Comparison of ENCODE assay signal across 1 cellular context in the genomic region with DNA sequence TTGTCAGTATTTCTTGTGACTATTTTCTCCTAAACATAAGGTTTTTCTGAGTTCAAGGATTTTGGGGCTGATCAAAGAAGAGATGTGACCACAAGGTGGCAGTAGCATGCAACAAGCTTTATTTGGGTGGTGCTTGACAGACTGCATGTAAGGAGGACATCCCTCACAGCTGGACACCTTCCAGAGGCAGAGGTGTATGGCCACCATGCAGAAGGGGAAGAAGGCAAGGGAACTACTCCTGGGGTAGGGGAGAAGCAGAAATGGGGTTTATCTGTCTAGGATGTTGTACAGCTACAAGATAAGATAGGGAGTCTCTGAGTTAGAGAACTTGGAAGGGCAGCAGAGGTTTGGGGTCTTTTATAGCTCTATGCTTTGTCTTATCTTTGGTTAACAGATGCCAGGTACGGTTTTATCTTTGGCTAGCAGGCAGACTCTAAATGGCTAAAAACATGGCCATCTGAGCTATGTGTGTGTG.
A peak's percentile ranks its signal among the peaks of the same experiment; 100 is the strongest.
TF ChIP-seq lines count a peak whose summit lies in the region.

No MANE protein-coding gene starts in this region.

TF ChIP-seq in K562, 482 proteins besides CTCF, POLR2A, EP300 and RAD21 (continued from another document and continues in another):
- TF ChIP-seq ZBTB1 (CRISPR knock-in tag; IDR thresholded peaks at IDR 0.05; ENCODE audit: borderline replicate concordance, low read depth) (no peak), SRSF7 (optimal IDR thresholded peaks at IDR 0.05; ENCODE audit: low read depth, low read length) (no peak), NR3C1 (CRISPR knock-in tag; IDR thresholded peaks at IDR 0.05) (no peak), ETV6 (IDR thresholded peaks at IDR 0.05; ENCODE audit: borderline replicate concordance in 1 of 2, low read depth in 2 of 2, low read length in 1 of 2) (no peak), ETV6 (CRISPR knock-in tag; IDR thresholded peaks at IDR 0.05; ENCODE audit: borderline replicate concordance) (no peak), RFX1 (IDR thresholded peaks at IDR 0.05) (no peak), PHF8 (IDR thresholded peaks at IDR 0.05; ENCODE audit: borderline replicate concordance, low read length) (no peak), ESRRB (CRISPR knock-in tag; IDR thresholded peaks at IDR 0.05; ENCODE audit: borderline replicate concordance) (no peak), POLR3G (IDR thresholded peaks at IDR 0.05; ENCODE audit: extremely low read depth, insufficient read length, insufficient replicate concordance) (no peak), FOXA1 (IDR thresholded peaks at IDR 0.05; ENCODE audit: borderline replicate concordance) (no peak), ZNF354B (CRISPR knock-in tag; IDR thresholded peaks at IDR 0.05) (no peak), MEIS2 (IDR thresholded peaks at IDR 0.05; ENCODE audit: partially characterized antibody) (peak; percentile 72), GATA2 (CRISPR knock-in tag; IDR thresholded peaks at IDR 0.05) (peak; percentile 94), PHB (CRISPR knock-in tag; IDR thresholded peaks at IDR 0.05) (no peak), ZNF586 (CRISPR knock-in tag; conservative IDR thresholded peaks at IDR 0.05) (no peak), CBX1 (IDR thresholded peaks at IDR 0.05; ENCODE audit: low read depth) (no peak), CCAR2 (IDR thresholded peaks at IDR 0.05; ENCODE audit: low read depth, low read length) (no peak), CC2D1A (IDR thresholded peaks at IDR 0.05) (peak; percentile 99), RCOR1 (IDR thresholded peaks at IDR 0.05; ENCODE audit: borderline replicate concordance in 1 of 2, low read depth in 2 of 2, low read length in 2 of 2) (peak in 1 of 2 experiments; percentile 95; a peak in 3 of 4 replicates), DPF2 (IDR thresholded peaks at IDR 0.05) (peak; percentile 99), SMARCA4 (IDR thresholded peaks at IDR 0.05) (peak; percentile 99), XRCC3 (IDR thresholded peaks at IDR 0.05) (no peak), ZNF311 (CRISPR knock-in tag; IDR thresholded peaks at IDR 0.05) (0 out of 2 replicates have a peak, but pooled peaks have one; percentile 52), TGIF2 (CRISPR knock-in tag; IDR thresholded peaks at IDR 0.05) (no peak), BRD4 (IDR thresholded peaks at IDR 0.05) (no peak), JUNB (CRISPR knock-in tag; conservative IDR thresholded peaks at IDR 0.05) (no peak), SLC30A9 (CRISPR knock-in tag; IDR thresholded peaks at IDR 0.05) (no peak), CHD1 (IDR thresholded peaks at IDR 0.05; ENCODE audit: low read length) (no peak), ZNF316 (IDR thresholded peaks at IDR 0.05) (no peak), OTX1 (CRISPR knock-in tag; IDR thresholded peaks at IDR 0.05) (peak; percentile 86), EZH2 (IDR thresholded peaks at IDR 0.05; ENCODE audit: borderline replicate concordance, low read depth, low read length) (no peak; the same call in 1 of the 2 replicates), TBP (optimal IDR thresholded peaks at IDR 0.05; ENCODE audit: low read depth, low read length) (no peak), RUNX1 (IDR thresholded peaks at IDR 0.05; ENCODE audit: low read depth) (no peak), EWSR1 (IDR thresholded peaks at IDR 0.05; ENCODE audit: borderline replicate concordance, low read depth, partially characterized antibody) (no peak), MCM3 (IDR thresholded peaks at IDR 0.05) (no peak), PCBP1 (IDR thresholded peaks at IDR 0.05; ENCODE audit: low read depth, low read length, poor library complexity, severe bottlenecking) (no peak)
- TF ChIP-seq, protein P1, sequence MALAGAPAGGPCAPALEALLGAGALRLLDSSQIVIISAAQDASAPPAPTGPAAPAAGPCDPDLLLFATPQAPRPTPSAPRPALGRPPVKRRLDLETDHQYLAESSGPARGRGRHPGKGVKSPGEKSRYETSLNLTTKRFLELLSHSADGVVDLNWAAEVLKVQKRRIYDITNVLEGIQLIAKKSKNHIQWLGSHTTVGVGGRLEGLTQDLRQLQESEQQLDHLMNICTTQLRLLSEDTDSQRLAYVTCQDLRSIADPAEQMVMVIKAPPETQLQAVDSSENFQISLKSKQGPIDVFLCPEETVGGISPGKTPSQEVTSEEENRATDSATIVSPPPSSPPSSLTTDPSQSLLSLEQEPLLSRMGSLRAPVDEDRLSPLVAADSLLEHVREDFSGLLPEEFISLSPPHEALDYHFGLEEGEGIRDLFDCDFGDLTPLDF (CRISPR knock-in tag; IDR thresholded peaks at IDR 0.05), result no peak
- TF ChIP-seq, protein P2, sequence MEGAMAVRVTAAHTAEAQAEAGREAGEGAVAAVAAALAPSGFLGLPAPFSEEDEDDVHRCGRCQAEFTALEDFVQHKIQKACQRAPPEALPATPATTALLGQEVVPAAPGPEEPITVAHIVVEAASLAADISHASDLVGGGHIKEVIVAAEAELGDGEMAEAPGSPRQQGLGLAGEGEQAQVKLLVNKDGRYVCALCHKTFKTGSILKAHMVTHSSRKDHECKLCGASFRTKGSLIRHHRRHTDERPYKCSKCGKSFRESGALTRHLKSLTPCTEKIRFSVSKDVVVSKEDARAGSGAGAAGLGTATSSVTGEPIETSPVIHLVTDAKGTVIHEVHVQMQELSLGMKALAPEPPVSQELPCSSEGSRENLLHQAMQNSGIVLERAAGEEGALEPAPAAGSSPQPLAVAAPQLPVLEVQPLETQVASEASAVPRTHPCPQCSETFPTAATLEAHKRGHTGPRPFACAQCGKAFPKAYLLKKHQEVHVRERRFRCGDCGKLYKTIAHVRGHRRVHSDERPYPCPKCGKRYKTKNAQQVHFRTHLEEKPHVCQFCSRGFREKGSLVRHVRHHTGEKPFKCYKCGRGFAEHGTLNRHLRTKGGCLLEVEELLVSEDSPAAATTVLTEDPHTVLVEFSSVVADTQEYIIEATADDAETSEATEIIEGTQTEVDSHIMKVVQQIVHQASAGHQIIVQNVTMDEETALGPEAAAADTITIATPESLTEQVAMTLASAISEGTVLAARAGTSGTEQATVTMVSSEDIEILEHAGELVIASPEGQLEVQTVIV (CRISPR knock-in tag; IDR thresholded peaks at IDR 0.05; ENCODE audit: borderline replicate concordance), result no peak
- TF ChIP-seq, protein P3, sequence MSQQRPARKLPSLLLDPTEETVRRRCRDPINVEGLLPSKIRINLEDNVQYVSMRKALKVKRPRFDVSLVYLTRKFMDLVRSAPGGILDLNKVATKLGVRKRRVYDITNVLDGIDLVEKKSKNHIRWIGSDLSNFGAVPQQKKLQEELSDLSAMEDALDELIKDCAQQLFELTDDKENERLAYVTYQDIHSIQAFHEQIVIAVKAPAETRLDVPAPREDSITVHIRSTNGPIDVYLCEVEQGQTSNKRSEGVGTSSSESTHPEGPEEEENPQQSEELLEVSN (IDR thresholded peaks at IDR 0.05; ENCODE audit: borderline replicate concordance in 1 of 2, extremely low read depth in 1 of 2, insufficient read depth in 1 of 2, insufficient read length in 1 of 2, low read depth in 1 of 2, low read length in 1 of 2, poor library complexity in 1 of 2, severe bottlenecking in 1 of 2), result no peak
- TF ChIP-seq, protein P4, sequence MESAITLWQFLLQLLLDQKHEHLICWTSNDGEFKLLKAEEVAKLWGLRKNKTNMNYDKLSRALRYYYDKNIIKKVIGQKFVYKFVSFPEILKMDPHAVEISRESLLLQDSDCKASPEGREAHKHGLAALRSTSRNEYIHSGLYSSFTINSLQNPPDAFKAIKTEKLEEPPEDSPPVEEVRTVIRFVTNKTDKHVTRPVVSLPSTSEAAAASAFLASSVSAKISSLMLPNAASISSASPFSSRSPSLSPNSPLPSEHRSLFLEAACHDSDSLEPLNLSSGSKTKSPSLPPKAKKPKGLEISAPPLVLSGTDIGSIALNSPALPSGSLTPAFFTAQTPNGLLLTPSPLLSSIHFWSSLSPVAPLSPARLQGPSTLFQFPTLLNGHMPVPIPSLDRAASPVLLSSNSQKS (CRISPR knock-in tag; IDR thresholded peaks at IDR 0.05), result no peak
- TF ChIP-seq, protein P5, sequence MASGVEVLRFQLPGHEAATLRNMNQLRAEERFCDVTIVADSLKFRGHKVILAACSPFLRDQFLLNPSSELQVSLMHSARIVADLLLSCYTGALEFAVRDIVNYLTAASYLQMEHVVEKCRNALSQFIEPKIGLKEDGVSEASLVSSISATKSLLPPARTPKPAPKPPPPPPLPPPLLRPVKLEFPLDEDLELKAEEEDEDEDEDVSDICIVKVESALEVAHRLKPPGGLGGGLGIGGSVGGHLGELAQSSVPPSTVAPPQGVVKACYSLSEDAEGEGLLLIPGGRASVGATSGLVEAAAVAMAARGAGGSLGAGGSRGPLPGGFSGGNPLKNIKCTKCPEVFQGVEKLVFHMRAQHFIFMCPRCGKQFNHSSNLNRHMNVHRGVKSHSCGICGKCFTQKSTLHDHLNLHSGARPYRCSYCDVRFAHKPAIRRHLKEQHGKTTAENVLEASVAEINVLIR (CRISPR knock-in tag; IDR thresholded peaks at IDR 0.05), result no peak
- TF ChIP-seq, protein P6, sequence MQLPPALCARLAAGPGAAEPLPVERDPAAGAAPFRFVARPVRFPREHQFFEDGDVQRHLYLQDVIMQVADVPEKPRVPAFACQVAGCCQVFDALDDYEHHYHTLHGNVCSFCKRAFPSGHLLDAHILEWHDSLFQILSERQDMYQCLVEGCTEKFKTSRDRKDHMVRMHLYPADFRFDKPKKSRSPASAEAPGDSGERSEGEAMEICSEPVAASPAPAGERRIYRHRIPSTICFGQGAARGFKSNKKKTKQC (CRISPR knock-in tag; IDR thresholded peaks at IDR 0.05), result no peak
- TF ChIP-seq, protein P7, sequence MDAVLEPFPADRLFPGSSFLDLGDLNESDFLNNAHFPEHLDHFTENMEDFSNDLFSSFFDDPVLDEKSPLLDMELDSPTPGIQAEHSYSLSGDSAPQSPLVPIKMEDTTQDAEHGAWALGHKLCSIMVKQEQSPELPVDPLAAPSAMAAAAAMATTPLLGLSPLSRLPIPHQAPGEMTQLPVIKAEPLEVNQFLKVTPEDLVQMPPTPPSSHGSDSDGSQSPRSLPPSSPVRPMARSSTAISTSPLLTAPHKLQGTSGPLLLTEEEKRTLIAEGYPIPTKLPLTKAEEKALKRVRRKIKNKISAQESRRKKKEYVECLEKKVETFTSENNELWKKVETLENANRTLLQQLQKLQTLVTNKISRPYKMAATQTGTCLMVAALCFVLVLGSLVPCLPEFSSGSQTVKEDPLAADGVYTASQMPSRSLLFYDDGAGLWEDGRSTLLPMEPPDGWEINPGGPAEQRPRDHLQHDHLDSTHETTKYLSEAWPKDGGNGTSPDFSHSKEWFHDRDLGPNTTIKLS (IDR thresholded peaks at IDR 0.05; ENCODE audit: borderline replicate concordance, low read depth), result no peak
- TF ChIP-seq, protein P8, sequence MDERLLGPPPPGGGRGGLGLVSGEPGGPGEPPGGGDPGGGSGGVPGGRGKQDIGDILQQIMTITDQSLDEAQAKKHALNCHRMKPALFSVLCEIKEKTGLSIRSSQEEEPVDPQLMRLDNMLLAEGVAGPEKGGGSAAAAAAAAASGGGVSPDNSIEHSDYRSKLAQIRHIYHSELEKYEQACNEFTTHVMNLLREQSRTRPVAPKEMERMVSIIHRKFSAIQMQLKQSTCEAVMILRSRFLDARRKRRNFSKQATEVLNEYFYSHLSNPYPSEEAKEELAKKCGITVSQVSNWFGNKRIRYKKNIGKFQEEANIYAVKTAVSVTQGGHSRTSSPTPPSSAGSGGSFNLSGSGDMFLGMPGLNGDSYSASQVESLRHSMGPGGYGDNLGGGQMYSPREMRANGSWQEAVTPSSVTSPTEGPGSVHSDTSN (CRISPR knock-in tag; IDR thresholded peaks at IDR 0.05; ENCODE audit: low read depth), result no peak
- TF ChIP-seq, protein P8 (tag; conservative IDR thresholded peaks at IDR 0.05; ENCODE audit: low read depth), result peak; percentile 40
- TF ChIP-seq, protein P9, sequence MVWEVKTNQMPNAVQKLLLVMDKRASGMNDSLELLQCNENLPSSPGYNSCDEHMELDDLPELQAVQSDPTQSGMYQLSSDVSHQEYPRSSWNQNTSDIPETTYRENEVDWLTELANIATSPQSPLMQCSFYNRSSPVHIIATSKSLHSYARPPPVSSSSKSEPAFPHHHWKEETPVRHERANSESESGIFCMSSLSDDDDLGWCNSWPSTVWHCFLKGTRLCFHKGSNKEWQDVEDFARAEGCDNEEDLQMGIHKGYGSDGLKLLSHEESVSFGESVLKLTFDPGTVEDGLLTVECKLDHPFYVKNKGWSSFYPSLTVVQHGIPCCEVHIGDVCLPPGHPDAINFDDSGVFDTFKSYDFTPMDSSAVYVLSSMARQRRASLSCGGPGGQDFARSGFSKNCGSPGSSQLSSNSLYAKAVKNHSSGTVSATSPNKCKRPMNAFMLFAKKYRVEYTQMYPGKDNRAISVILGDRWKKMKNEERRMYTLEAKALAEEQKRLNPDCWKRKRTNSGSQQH (CRISPR knock-in tag; IDR thresholded peaks at IDR 0.05), result 0 out of 2 replicates have a peak, but pooled peaks have one; percentile 49
- TF ChIP-seq, protein P10, sequence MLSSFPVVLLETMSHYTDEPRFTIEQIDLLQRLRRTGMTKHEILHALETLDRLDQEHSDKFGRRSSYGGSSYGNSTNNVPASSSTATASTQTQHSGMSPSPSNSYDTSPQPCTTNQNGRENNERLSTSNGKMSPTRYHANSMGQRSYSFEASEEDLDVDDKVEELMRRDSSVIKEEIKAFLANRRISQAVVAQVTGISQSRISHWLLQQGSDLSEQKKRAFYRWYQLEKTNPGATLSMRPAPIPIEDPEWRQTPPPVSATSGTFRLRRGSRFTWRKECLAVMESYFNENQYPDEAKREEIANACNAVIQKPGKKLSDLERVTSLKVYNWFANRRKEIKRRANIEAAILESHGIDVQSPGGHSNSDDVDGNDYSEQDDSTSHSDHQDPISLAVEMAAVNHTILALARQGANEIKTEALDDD (IDR thresholded peaks at IDR 0.05), result peak; percentile 40; the same call in 1 of the 2 replicates
- TF ChIP-seq, protein P11, sequence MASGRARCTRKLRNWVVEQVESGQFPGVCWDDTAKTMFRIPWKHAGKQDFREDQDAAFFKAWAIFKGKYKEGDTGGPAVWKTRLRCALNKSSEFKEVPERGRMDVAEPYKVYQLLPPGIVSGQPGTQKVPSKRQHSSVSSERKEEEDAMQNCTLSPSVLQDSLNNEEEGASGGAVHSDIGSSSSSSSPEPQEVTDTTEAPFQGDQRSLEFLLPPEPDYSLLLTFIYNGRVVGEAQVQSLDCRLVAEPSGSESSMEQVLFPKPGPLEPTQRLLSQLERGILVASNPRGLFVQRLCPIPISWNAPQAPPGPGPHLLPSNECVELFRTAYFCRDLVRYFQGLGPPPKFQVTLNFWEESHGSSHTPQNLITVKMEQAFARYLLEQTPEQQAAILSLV (tag; IDR thresholded peaks at IDR 0.05), result no peak
- TF ChIP-seq, protein P12, sequence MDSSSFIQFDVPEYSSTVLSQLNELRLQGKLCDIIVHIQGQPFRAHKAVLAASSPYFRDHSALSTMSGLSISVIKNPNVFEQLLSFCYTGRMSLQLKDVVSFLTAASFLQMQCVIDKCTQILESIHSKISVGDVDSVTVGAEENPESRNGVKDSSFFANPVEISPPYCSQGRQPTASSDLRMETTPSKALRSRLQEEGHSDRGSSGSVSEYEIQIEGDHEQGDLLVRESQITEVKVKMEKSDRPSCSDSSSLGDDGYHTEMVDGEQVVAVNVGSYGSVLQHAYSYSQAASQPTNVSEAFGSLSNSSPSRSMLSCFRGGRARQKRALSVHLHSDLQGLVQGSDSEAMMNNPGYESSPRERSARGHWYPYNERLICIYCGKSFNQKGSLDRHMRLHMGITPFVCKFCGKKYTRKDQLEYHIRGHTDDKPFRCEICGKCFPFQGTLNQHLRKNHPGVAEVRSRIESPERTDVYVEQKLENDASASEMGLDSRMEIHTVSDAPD (CRISPR knock-in tag; IDR thresholded peaks at IDR 0.05), result no peak
